In genomic region chr6:27650620-27651370, GRCh38 we compare ENCODE assay signal across 8 cellular contexts.
DNase-seq lines count a peak whose midpoint lies in the region.

No MANE protein-coding gene starts in this region.

- intact Hi-C loops in posterior vena cava (cut with DNase I), result no loop called here

- peak; percentile 80 for DNase-seq in activated CD8-positive, alpha-beta memory T cell treated with anti-CD3 and anti-CD28 coated beads for 24 hours
- no peak for DNase-seq in activated CD8-positive, alpha-beta memory T cell treated with anti-CD3 and anti-CD28 coated beads, Interleukin-2, amount 50 U/mL, for 4 hours
- DNase-seq in NCI-H146 (lab: John Stamatoyannopoulos, UW) (peak; percentile 82), islet precursor cell (peak; percentile 80), activated gamma-delta T cell treated with Interleukin-2 at 50 U/mL for 16 hours (no peak), posterior vena cava (ENCODE audit: low spot score) (no peak), T1000 (lab: John Stamatoyannopoulos, UW) (no peak)
- DNase-seq in activated T-cell treated with anti-CD3 and anti-CD28 coated beads, Interleukin-2, amount 50 U/mL, for 48 hours, result peak; percentile 72 to 76

Comparison
In these comparisons a context has a peak if more than half of its experiments do, and no peak if none do; other contexts are left out.
1. DNase-seq: peak in activated CD8-positive, alpha-beta memory T cell treated with anti-CD3 and anti-CD28 coated beads for 24 hours (single experiment), NCI-H146 (single experiment), activated T-cell treated with anti-CD3 and anti-CD28 coated beads, Interleukin-2, amount 50 U/mL, for 48 hours (2 of 2) and islet precursor cell (single experiment); none in activated CD8-positive, alpha-beta memory T cell treated with anti-CD3 and anti-CD28 coated beads, Interleukin-2, amount 50 U/mL, for 4 hours (single experiment), activated gamma-delta T cell treated with Interleukin-2 at 50 U/mL for 16 hours (single experiment), posterior vena cava (single experiment) and T1000 (single experiment).